In genomic region chr9:27377811-27378345, GRCh38 we compare ENCODE assay signal across 1 cellular context.
TF ChIP-seq lines count a peak whose summit lies in the region.

No MANE protein-coding gene starts in this region.

TF ChIP-seq in GM12878, 131 proteins besides CTCF, POLR2A, EP300 and RAD21 (continued from another document and continues in another):
- TF ChIP-seq PBX3 (IDR thresholded peaks at IDR 0.05; ENCODE audit: insufficient replicate concordance, low read depth, low read length): peak; percentile 90
- TF ChIP-seq BHLHE40 (IDR thresholded peaks at IDR 0.05; ENCODE audit: borderline replicate concordance in 1 of 2, low read depth in 2 of 2, low read length in 1 of 2): peak in 1 of 2 experiments; percentile 27; a peak in 1 of 4 replicates
- TF ChIP-seq TBL1XR1 (IDR thresholded peaks at IDR 0.05; ENCODE audit: low read depth, low read length): no peak
- no peak for TF ChIP-seq POU2F2 (IDR thresholded peaks at IDR 0.05; ENCODE audit: borderline replicate concordance, low read depth, low read length)
- no peak for TF ChIP-seq ZNF622 (IDR thresholded peaks at IDR 0.05)
- TF ChIP-seq EZH2 (IDR thresholded peaks at IDR 0.05; ENCODE audit: borderline replicate concordance, control insufficient read depth, low read depth, low read length): no peak
- no peak for TF ChIP-seq ZBTB4 (CRISPR knock-in tag; IDR thresholded peaks at IDR 0.05)
- no peak for TF ChIP-seq CEBPB (IDR thresholded peaks at IDR 0.05; ENCODE audit: borderline replicate concordance in 1 of 2, low read depth in 2 of 2, low read length in 2 of 2)
- no peak for TF ChIP-seq PAX8 (IDR thresholded peaks at IDR 0.05)
- peak; percentile 86 for TF ChIP-seq ATF2 (IDR thresholded peaks at IDR 0.05; ENCODE audit: low read length)
- TF ChIP-seq RAD51 (IDR thresholded peaks at IDR 0.05): no peak
- no peak; the same call in 1 of the 2 replicates for TF ChIP-seq ESRRA (IDR thresholded peaks at IDR 0.05; ENCODE audit: low read length)
- TF ChIP-seq RB1 (IDR thresholded peaks at IDR 0.05; ENCODE audit: borderline replicate concordance): no peak
- no peak for TF ChIP-seq MXI1 (IDR thresholded peaks at IDR 0.05; ENCODE audit: low read depth, low read length)
- no peak for TF ChIP-seq CHD1 (IDR thresholded peaks at IDR 0.05; ENCODE audit: low read depth, low read length)
- TF ChIP-seq POLR2AphosphoS2 (IDR thresholded peaks at IDR 0.05; ENCODE audit: low read depth, low read length): no peak
- no peak for TF ChIP-seq NFYA (IDR thresholded peaks at IDR 0.05; ENCODE audit: borderline replicate concordance, low read depth, low read length)
- no peak for TF ChIP-seq BCLAF1 (IDR thresholded peaks at IDR 0.05)
- TF ChIP-seq PKNOX1 (IDR thresholded peaks at IDR 0.05): peak; percentile 95
- no peak for TF ChIP-seq PML (IDR thresholded peaks at IDR 0.05; ENCODE audit: low read length)
- TF ChIP-seq ZBTB33 (IDR thresholded peaks at IDR 0.05): no peak
- TF ChIP-seq ZNF217 (IDR thresholded peaks at IDR 0.05): peak; percentile 47; the same call in 1 of the 2 replicates
- TF ChIP-seq CBFB (IDR thresholded peaks at IDR 0.05; ENCODE audit: low read depth): no peak
- peak; percentile 100 for TF ChIP-seq MLLT1 (IDR thresholded peaks at IDR 0.05)
- TF ChIP-seq TARDBP (IDR thresholded peaks at IDR 0.05; ENCODE audit: borderline replicate concordance): no peak
- 0 out of 2 replicates have a peak, but pooled peaks have one; percentile 36 for TF ChIP-seq GABPA (IDR thresholded peaks at IDR 0.05; ENCODE audit: low read depth)
- no peak for TF ChIP-seq MYC (IDR thresholded peaks at IDR 0.05; ENCODE audit: insufficient read depth, insufficient read length, insufficient replicate concordance, low read length, severe bottlenecking)
- TF ChIP-seq CUX1 (IDR thresholded peaks at IDR 0.05; ENCODE audit: insufficient replicate concordance, low read depth, low read length): no peak
- TF ChIP-seq ZNF384 (IDR thresholded peaks at IDR 0.05; ENCODE audit: borderline replicate concordance, low read depth, low read length): no peak
- no peak for TF ChIP-seq SRF (IDR thresholded peaks at IDR 0.05; ENCODE audit: low read depth in 2 of 2, low read length in 2 of 2)
- no peak for TF ChIP-seq HSF1 (IDR thresholded peaks at IDR 0.05; ENCODE audit: low read depth, low read length)
- peak; percentile 26; the same call in 1 of the 2 replicates for TF ChIP-seq DPF2 (IDR thresholded peaks at IDR 0.05)
- TF ChIP-seq SREBF2 (IDR thresholded peaks at IDR 0.05; ENCODE audit: low read length): no peak
- peak; percentile 67 to 69 for TF ChIP-seq IKZF2 (IDR thresholded peaks at IDR 0.05)
- TF ChIP-seq FOXK2 (IDR thresholded peaks at IDR 0.05): no peak
- peak; percentile 57; the same call in 1 of the 2 replicates for TF ChIP-seq CBX5 (IDR thresholded peaks at IDR 0.05; ENCODE audit: low read depth)
